In the genomic region with DNA sequence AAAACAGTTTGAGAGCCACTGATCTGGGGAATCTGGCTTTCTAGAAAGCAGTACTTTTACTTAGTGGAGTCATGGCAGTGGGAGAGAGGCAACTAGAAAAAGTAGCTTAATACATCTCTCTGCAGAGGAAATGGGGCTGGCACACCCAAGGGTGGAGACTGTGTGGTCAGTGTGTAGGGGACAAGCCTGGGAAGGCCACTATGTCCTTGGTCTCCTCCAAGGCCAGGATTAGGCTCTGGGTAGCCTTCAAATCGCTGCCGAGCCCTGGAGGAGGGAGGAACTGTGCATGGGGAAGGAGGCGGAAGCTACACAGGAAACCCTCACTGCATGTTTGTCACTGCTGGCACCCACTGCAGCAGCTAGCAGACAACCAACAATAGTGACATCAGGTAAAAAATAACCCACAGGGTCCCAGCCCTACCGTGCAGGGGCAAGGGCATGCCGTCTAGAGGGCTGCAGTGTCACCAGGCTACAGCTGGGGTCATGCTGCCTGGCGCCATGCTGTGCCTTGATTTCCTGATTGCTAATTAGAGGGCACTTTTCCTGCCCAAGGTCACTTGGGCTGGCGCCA, we compare ENCODE assay signal across 8 cellular contexts. TPM values are rescaled to one million over a fixed set of nuclear protein-coding genes. Genes with fewer than 3 reads are reported as not detected.
DNase-seq lines count a peak whose midpoint lies in the region; ATAC-seq and TF ChIP-seq lines count a peak whose summit lies in the region.

No MANE protein-coding gene starts in this region.

- DNase-seq in GM19238 (ENCODE audit: insufficient read length, low spot score) (peak; percentile 32), T-helper 2 cell (peak in 4 of 5 experiments; percentile 21 to 89 (median 52)), body of pancreas (peak in 2 of 4 donors; percentile 12 to 18), sigmoid colon (no peak), putamen (ENCODE audit: low spot score) (no peak), midbrain (lab: John Stamatoyannopoulos, UW) (no peak)

- WGBS in body of pancreas, 2 donors, result 55 to 66% methylated on average over 6 to 7 of the region's 7 CpGs
- WGBS in sigmoid colon, 2 donors, result 44 to 80% methylated on average over 7 of the region's 7 CpGs

- H3K27me3 ChIP-seq in body of pancreas (no peaks in the 10 kb centered on the region), sigmoid colon (no peaks in the 10 kb centered on the region)

- H3K4me3 ChIP-seq in body of pancreas (no peak overlapping the region), sigmoid colon (no peak overlapping the region)

- peaks cover 0 to 4% (median 0%) of the 10 kb centered on the region in 3 donors for H3K9me3 ChIP-seq in body of pancreas
- no peaks in the 10 kb centered on the region for H3K9me3 ChIP-seq in sigmoid colon

- no peak for TF ChIP-seq CTCF in body of pancreas (IDR thresholded peaks at IDR 0.05)
- no peak for TF ChIP-seq CTCF in sigmoid colon (IDR thresholded peaks at IDR 0.05)

- H3K27ac ChIP-seq in body of pancreas, result no peak overlapping the region
- peak overlapping the region in 3 of 4 donors; percentile 5 to 43 (median 39) for H3K27ac ChIP-seq in sigmoid colon

- ATAC-seq in body of pancreas (peak; percentile 35), GM21515 (IDR thresholded peaks at IDR 0.05; ENCODE audit: unreplicated experiment) (no peak), HG02852 (IDR thresholded peaks at IDR 0.05; ENCODE audit: unreplicated experiment) (no peak)

- H3K4me1 ChIP-seq in body of pancreas (no peaks in the 10 kb centered on the region), sigmoid colon (peaks cover 0 to 6% (median 0%) of the 10 kb centered on the region in 4 donors)

- no peaks in the 10 kb centered on the region for H3K36me3 ChIP-seq in body of pancreas (replicated peaks in 1 of 2; ENCODE audit: insufficient read depth in 1 of 2, low read depth in 2 of 2)
- no peaks in the 10 kb centered on the region for H3K36me3 ChIP-seq in sigmoid colon

- intact Hi-C loops in body of pancreas (cut with DNase I) (no loop called here), sigmoid colon (cut with DNase I) (no loop called here)

- TF ChIP-seq EP300 in sigmoid colon (IDR thresholded peaks at IDR 0.05), result no peak

- TF ChIP-seq POLR2A in body of pancreas (IDR thresholded peaks at IDR 0.05), result no peak
- TF ChIP-seq POLR2A in sigmoid colon (IDR thresholded peaks at IDR 0.05), result no peak

RNA-seq across cellular contexts. Expression of a gene that starts 34.8 kb away (rescaled TPM):
- total RNA-seq in body of pancreas, result 10 to 100 TPM; 10.9 to 23.1 TPM
- 10 to 100 TPM; 11.4 to 25.0 (median 22.2) TPM for total RNA-seq in sigmoid colon
- 10 to 100 TPM in 1 of 3 donors, 1 to 10 TPM in 2; 4.2 to 51.8 (median 5.3) TPM for polyA plus RNA-seq in sigmoid colon

Comparison
In these comparisons a context has a peak if more than half of its experiments do, and no peak if none do; other contexts are left out.
1. DNase-seq: peak in GM19238 (single experiment) and T-helper 2 cell (4 of 5); none in sigmoid colon (single experiment), putamen (single experiment) and midbrain (single experiment).
2. H3K27ac ChIP-seq: peak in sigmoid colon (3 of 4); none in body of pancreas (0 of 4).